In the genomic region with DNA sequence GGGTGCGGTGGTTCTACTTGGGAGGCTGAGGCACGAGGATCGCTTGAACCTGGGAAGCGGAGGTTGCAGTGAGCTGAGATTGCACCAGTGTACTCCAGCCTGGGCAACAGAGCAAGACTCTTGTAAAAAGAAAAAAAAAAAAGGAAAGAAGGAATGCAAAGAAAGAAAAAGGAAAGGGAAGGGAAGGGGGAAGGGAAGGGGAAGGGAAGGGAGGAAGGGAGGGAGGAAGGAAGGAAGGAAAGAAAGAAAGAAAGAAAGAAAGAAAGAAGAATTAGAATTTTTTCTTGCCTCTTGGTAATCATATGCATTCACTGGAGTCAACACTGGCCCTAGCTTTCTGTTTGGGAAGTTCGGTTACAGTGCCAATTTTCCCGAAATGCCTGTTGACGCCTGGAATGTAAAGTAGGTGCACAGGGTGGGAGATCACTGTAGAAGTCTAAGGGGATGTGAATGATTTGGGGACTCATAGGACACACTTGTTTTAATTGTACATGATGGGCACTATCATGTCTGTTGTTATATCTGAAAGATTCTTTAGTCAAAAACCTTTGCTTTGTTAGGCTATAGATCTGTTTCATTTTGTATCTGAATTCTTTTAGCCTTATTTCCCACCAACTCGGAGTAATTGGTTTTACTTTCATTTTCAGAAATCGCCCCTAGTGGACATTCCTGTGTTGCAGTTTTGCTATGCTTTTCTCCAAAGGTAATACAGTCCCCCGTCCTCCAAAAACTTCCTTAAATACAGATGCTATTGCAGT, we compare ENCODE assay signal across 8 cellular contexts. TPM values are rescaled to one million over a fixed set of nuclear protein-coding genes. Genes with fewer than 3 reads are reported as not detected.
DNase-seq lines count a peak whose midpoint lies in the region; ATAC-seq and TF ChIP-seq lines count a peak whose summit lies in the region.

No MANE protein-coding gene starts in this region.

- H3K4me1 ChIP-seq in IMR-90 (ENCODE audit: control insufficient read depth, insufficient read depth, low read length) = no peaks in the 10 kb centered on the region

- peak overlapping the region; percentile 53 to 74 for H4K8ac ChIP-seq in IMR-90 (ENCODE audit: low read depth in 2 of 2, low read length in 2 of 2)

- POLR2A ChIA-PET in IMR-90 (lab: Charles Lee; ENCODE audit: unreplicated experiment) = interaction anchor here (0.6 kb wide), 1 partner anchor 119 kb away, joined by 10 read pairs; no protein-coding TSS in a partner anchor

- peak overlapping the region; percentile 65 for H3K27ac ChIP-seq in IMR-90 (ENCODE audit: insufficient read depth, low read length)

- in situ Hi-C loops in IMR-90 (cut with MboI; ENCODE audit: low sequenced_read_pairs) = no loop called here

- H4K91ac ChIP-seq in IMR-90 (ENCODE audit: insufficient read depth, low read depth, low read length) = peak overlapping the region; percentile 46

- H3K9ac ChIP-seq in IMR-90 (ENCODE audit: low read depth, low read length) = peak overlapping the region; percentile 64

- peak overlapping the region; percentile 79 for H2BK120ac ChIP-seq in IMR-90 (ENCODE audit: low read depth, low read length)

- no peak overlapping the region for H2AK5ac ChIP-seq in IMR-90 (ENCODE audit: low read depth, low read length)

- peak overlapping the region; percentile 75 for H3K23ac ChIP-seq in IMR-90 (ENCODE audit: low read depth, low read length)

- H3K4me2 ChIP-seq in IMR-90 (ENCODE audit: low read depth, low read length) = peak overlapping the region; percentile 93

- H3K9me1 ChIP-seq in IMR-90 (ENCODE audit: insufficient read depth, low read length) = peaks cover under 1% of the 10 kb centered on the region; the same call in 1 of the 2 replicates

- H3K56ac ChIP-seq in IMR-90 (ENCODE audit: extremely low read depth, insufficient read depth, low read length) = peak overlapping the region; percentile 52

- H3K4ac ChIP-seq in IMR-90 (ENCODE audit: low read depth, low read length) = peak overlapping the region; percentile 47; the same call in 1 of the 2 replicates

- BruUV-seq in IMR-90 (replicated peaks; lab: Mats Ljungman, UMichigan) = no TSS peak

- peak; percentile 33 to 43 for DNase-seq in NCI-H2081 (lab: John Stamatoyannopoulos, UW)
- no peak for DNase-seq in NCI-H2081 treated with DMSO at 0.1 percent for 48 hours (lab: John Stamatoyannopoulos, UW)
- peak; percentile 73 for DNase-seq in IMR-90
- peak; percentile 73 for DNase-seq in RPMI7951 (ENCODE audit: low read depth)
- peak; percentile 61 for DNase-seq in amniotic stem cell (lab: John Stamatoyannopoulos, UW)
- no peak for DNase-seq in left cardiac atrium
- peak; percentile 58 for DNase-seq in putamen (ENCODE audit: low spot score)
- no peak for DNase-seq in UCSD-AML1 (lab: John Stamatoyannopoulos, UW; ENCODE audit: unreplicated experiment)

- H3K9me3 ChIP-seq in IMR-90 (ENCODE audit: control insufficient read depth, insufficient read depth, low read length) = no peaks in the 10 kb centered on the region

- H3K36me3 ChIP-seq in IMR-90 (ENCODE audit: control insufficient read depth, insufficient read depth, low read length) = peaks cover 4% of the 10 kb centered on the region

- peak overlapping the region; percentile 58 for H3K18ac ChIP-seq in IMR-90 (ENCODE audit: low read depth, low read length)

- peak overlapping the region; percentile 47; the same call in 1 of the 2 replicates for H2BK20ac ChIP-seq in IMR-90 (ENCODE audit: low read depth, low read length)

- no peaks in the 10 kb centered on the region for H3K27me3 ChIP-seq in IMR-90 (ENCODE audit: control insufficient read depth, insufficient read depth, low read length)

- no peaks in the 10 kb centered on the region; a peak in 1 of 4 replicates for H3K79me1 ChIP-seq in IMR-90 (ENCODE audit: low read depth in 1 of 2, low read length in 2 of 2)

- TF ChIP-seq RAD21 in IMR-90 (IDR thresholded peaks at IDR 0.05; ENCODE audit: low read length) = peak; percentile 26

- no peaks in the 10 kb centered on the region for H4K20me1 ChIP-seq in IMR-90 (ENCODE audit: insufficient read depth, low read length)

- peak overlapping the region; percentile 72 for H3K14ac ChIP-seq in IMR-90 (replicated peaks; ENCODE audit: low read depth, low read length)

- H2AFZ ChIP-seq in IMR-90 (replicated peaks; ENCODE audit: low read length, poor library complexity) = peak overlapping the region; percentile 88

- CTCF ChIA-PET in IMR-90 (lab: Yijun Ruan, JAX) = interaction anchor here (0.6 to 1.8 kb wide), 4 partner anchors 12 to 243 kb away, joined by 3 to 7 read pairs (median 4); no protein-coding TSS in a partner anchor

- 100% methylated on average over 4 of the region's 10 CpGs; no CpG with 5 or more reads in 1 of the 2 experiments for WGBS in IMR-90 (ENCODE audit: extremely low coverage in 2 of 2, insufficient read length in 1 of 2), 2 experiments

- peak overlapping the region; percentile 93 for H3K4me3 ChIP-seq in IMR-90 (ENCODE audit: insufficient read depth, low read depth, low read length)

- peak; percentile 68 for TF ChIP-seq CTCF in IMR-90 (conservative IDR thresholded peaks at IDR 0.05; ENCODE audit: low read depth, low read length)

- H2AK9ac ChIP-seq in IMR-90 (replicated peaks; ENCODE audit: low read depth, low read length, poor library complexity) = no peak overlapping the region

- ATAC-seq in IMR-90 (ENCODE audit: low read depth) (peak; percentile 98), left cardiac atrium (peak; percentile 88 to 90)

- intact Hi-C loops in IMR-90 (cut with micrococcal nuclease) (loop anchor here (1.0 to 2.0 kb wide), 2 partner anchors 71 to 104 kb away; partner anchors contain the start of gene DOP1B), left cardiac atrium (cut with DNase I) (no loop called here)

- peak overlapping the region; percentile 60 for H4K5ac ChIP-seq in IMR-90 (ENCODE audit: low read depth, low read length)

- H2BK15ac ChIP-seq in IMR-90 (ENCODE audit: low read depth, low read length) = peak overlapping the region; percentile 49; the same call in 2 of the 3 replicates

- dilution Hi-C loops in IMR-90 (cut with HindIII; ENCODE audit: low sequenced_read_pairs, unreplicated experiment) = no loop called here

- no peak for TF ChIP-seq POLR2A in IMR-90 (IDR thresholded peaks at IDR 0.05; ENCODE audit: low read depth, low read length)

- H2BK5ac ChIP-seq in IMR-90 (ENCODE audit: low read depth, low read length, poor library complexity, severe bottlenecking) = peak overlapping the region; percentile 89

TF ChIP-seq in IMR-90, 13 proteins besides CTCF, POLR2A, EP300 and RAD21:
- TF ChIP-seq SMC3 (IDR thresholded peaks at IDR 0.05; ENCODE audit: low read depth, low read length) = peak; percentile 28; the same call in 1 of the 2 replicates
- no peak for TF ChIP-seq MXI1 (IDR thresholded peaks at IDR 0.05; ENCODE audit: borderline replicate concordance, low read depth, low read length)
- no peak for TF ChIP-seq MAFK (IDR thresholded peaks at IDR 0.05; ENCODE audit: low read depth, low read length)

RNA-seq across cellular contexts. Expression of gene MORC3, which starts 59.8 kb away (rescaled TPM):
- total RNA-seq in IMR-90 (2012; rRNA removed) (23.5 and 39.4 TPM in 2 replicates), left cardiac atrium (10 to 100 TPM; 19.2 to 20.2 TPM)
- polyA plus RNA-seq in IMR-90 (2012; rRNA removed) = 11.1 and 14.0 TPM in 2 replicates
- 1.3 and 1.9 TPM in 2 replicates for polyA plus RNA-seq in IMR-90 (2012; cell fraction: cytosol; rRNA removed)
- 2.8 and 23.9 TPM in 2 replicates for polyA plus RNA-seq in IMR-90 (2012; cell fraction: nucleus; rRNA removed; ENCODE audit: low replicate concordance)
- 25.5 and 29.7 TPM in 2 replicates for total RNA-seq in RPMI7951 (2014; rRNA removed; shearing (Covaris generic))

Comparison
In these comparisons a context has a peak if more than half of its experiments do, and no peak if none do; other contexts are left out.
1. DNase-seq: peak in NCI-H2081 (2 of 2), IMR-90 (single experiment), RPMI7951 (single experiment), amniotic stem cell (single experiment) and putamen (single experiment); none in NCI-H2081 treated with DMSO at 0.1 percent for 48 hours (single experiment), left cardiac atrium (single experiment) and UCSD-AML1 (single experiment).